1 cellular context compared by ENCODE assay signal in genomic region chr17:41635121-41636097, GRCh38.
TF ChIP-seq lines count a peak whose summit lies in the region.

No MANE protein-coding gene starts in this region.

TF ChIP-seq in IMR-90, 13 proteins besides CTCF, POLR2A, EP300 and RAD21:
- TF ChIP-seq MAFK (IDR thresholded peaks at IDR 0.05; ENCODE audit: low read depth, low read length) (no peak), RFX5 (IDR thresholded peaks at IDR 0.05; ENCODE audit: low read depth, low read length) (no peak), MXI1 (IDR thresholded peaks at IDR 0.05; ENCODE audit: borderline replicate concordance, low read depth, low read length) (no peak), FOS (IDR thresholded peaks at IDR 0.05; ENCODE audit: low read depth, low read length) (no peak), CEBPB (IDR thresholded peaks at IDR 0.05; ENCODE audit: low read depth, low read length) (no peak), MAZ (IDR thresholded peaks at IDR 0.05; ENCODE audit: borderline replicate concordance, low read depth, low read length) (no peak), NFE2L2 (IDR thresholded peaks at IDR 0.05; ENCODE audit: low read depth, low read length) (no peak), RCOR1 (IDR thresholded peaks at IDR 0.05; ENCODE audit: insufficient replicate concordance, low read length) (no peak), USF2 (IDR thresholded peaks at IDR 0.05; ENCODE audit: low read depth, low read length) (no peak), CHD1 (IDR thresholded peaks at IDR 0.05; ENCODE audit: low read depth, low read length) (no peak), SMC3 (IDR thresholded peaks at IDR 0.05; ENCODE audit: low read depth, low read length) (no peak), BHLHE40 (IDR thresholded peaks at IDR 0.05; ENCODE audit: low read depth, low read length) (no peak), ELK1 (IDR thresholded peaks at IDR 0.05; ENCODE audit: borderline replicate concordance, low read depth, low read length) (no peak)
